8 cellular contexts compared by ENCODE assay signal in the genomic region with DNA sequence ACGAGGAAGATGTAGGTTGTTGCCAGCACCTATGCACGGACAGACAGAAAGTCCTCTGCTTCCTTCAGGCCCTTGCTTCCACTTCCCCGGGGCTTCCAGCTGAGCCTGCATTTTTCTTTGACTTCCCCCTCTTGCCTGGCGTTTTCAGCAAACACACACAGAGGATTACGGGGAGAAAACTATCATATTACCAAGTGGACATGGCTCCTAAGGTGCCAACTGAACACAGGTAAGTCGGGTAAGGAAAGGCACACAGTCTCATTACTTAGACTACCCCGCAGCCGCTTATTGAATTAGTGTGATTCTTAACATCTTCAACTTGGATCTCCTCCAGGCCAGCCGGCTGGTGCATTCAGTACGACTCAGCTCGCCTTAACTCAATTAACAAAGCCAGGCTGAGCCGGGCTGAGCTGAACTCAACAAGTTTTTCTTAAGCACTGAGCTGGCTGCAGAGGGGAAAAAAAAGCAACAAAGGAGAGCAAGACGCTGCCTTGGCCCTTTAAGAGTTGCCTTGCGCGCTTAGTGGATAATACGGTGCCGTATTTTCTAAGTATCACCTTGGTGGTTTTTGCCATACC. TPM values are rescaled to one million over a fixed set of nuclear protein-coding genes. Genes with fewer than 3 reads are reported as not detected.
A peak's percentile ranks its signal among the peaks of the same experiment; 100 is the strongest.
DNase-seq lines count a peak whose midpoint lies in the region; ATAC-seq, FAIRE-seq and TF ChIP-seq lines count a peak whose summit lies in the region.

No MANE protein-coding gene starts in this region.

- H3K4me1 ChIP-seq in ectodermal cell (ENCODE audit: control insufficient read depth, insufficient read depth, low read length) (peaks cover 21% of the 10 kb centered on the region), spleen (peaks cover 19 to 66% (median 40%) of the 10 kb centered on the region in 6 donors)

- H3K36me3 ChIP-seq in ectodermal cell (ENCODE audit: control insufficient read depth, insufficient read depth, low read length) (no peaks in the 10 kb centered on the region), spleen (no peaks in the 10 kb centered on the region)

- FAIRE-seq in D721Med (lab: Jason Lieb, UNC), result no peak

- H3K4me3 ChIP-seq in ectodermal cell (ENCODE audit: insufficient read depth, low read depth, low read length) (no peak overlapping the region), spleen (no peak overlapping the region)

- H3K27me3 ChIP-seq in ectodermal cell (ENCODE audit: control insufficient read depth, insufficient read depth, low read length, poor library complexity, severe bottlenecking), result no peaks in the 10 kb centered on the region
- no peaks in the 10 kb centered on the region for H3K27me3 ChIP-seq in spleen (replicated peaks in 1 of 7)

- H3K9me3 ChIP-seq in ectodermal cell (ENCODE audit: control insufficient read depth, low read length), result no peaks in the 10 kb centered on the region
- H3K9me3 ChIP-seq in spleen, result no peaks in the 10 kb centered on the region

- H3K36me3 Mint-ChIP-seq in nephron (ENCODE audit: low read depth), result no peaks in the 10 kb centered on the region
- no peaks in the 10 kb centered on the region for H3K36me3 Mint-ChIP-seq in Calu3 (ENCODE audit: insufficient read depth, unreplicated experiment)

- no peaks in the 10 kb centered on the region for H3K9me3 Mint-ChIP-seq in nephron
- H3K9me3 Mint-ChIP-seq in Calu3 (ENCODE audit: low read depth, unreplicated experiment), result no peaks in the 10 kb centered on the region

- H3K4me1 Mint-ChIP-seq in nephron (peaks cover 69% of the 10 kb centered on the region), Calu3 (ENCODE audit: low read depth, unreplicated experiment) (no peaks in the 10 kb centered on the region)

- TF ChIP-seq POLR2A in spleen (IDR thresholded peaks at IDR 0.05), result no peak

- 15 to 16% methylated on average over 17 of the region's 17 CpGs for WGBS in ectodermal cell, 2 experiments
- WGBS in spleen, 5 donors, result 52 to 71% (median 54%) methylated on average over 17 of the region's 17 CpGs

- CTCF ChIA-PET in Calu3 (lab: Charles Lee), result no interaction called here

- H3K27ac ChIP-seq in ectodermal cell (ENCODE audit: insufficient read depth, low read depth, low read length, poor library complexity, severe bottlenecking), result peak overlapping the region; percentile 70
- peak overlapping the region in 4 of 8 donors; percentile 37 to 59 (median 50) for H3K27ac ChIP-seq in spleen

- ATAC-seq in HG02623 (IDR thresholded peaks at IDR 0.05; ENCODE audit: unreplicated experiment), result no peak

- intact Hi-C loops in spleen (cut with DNase I; ENCODE audit: low total_unique reads), result no loop called here
- intact Hi-C loops in Calu3 (cut with micrococcal nuclease; ENCODE audit: unreplicated experiment), result no loop called here

- H3K27ac Mint-ChIP-seq in nephron (peak overlapping the region; percentile 87 to 96 (median 89)), Calu3 (ENCODE audit: unreplicated experiment) (no peak overlapping the region)

- peaks cover 3% of the 10 kb centered on the region for H3K27me3 Mint-ChIP-seq in nephron (ENCODE audit: low read depth)
- peaks cover 47% of the 10 kb centered on the region for H3K27me3 Mint-ChIP-seq in Calu3 (ENCODE audit: unreplicated experiment)

- H3K4me3 Mint-ChIP-seq in nephron, result peak overlapping the region in 2 of 3 experiments; percentile 3 to 55
- no peak overlapping the region for H3K4me3 Mint-ChIP-seq in Calu3 (ENCODE audit: low read depth, unreplicated experiment)

- no TSS peak for BruUV-seq in Calu3 (replicated peaks; lab: Mats Ljungman, UMichigan)

- TF ChIP-seq CTCF in D721Med (IDR thresholded peaks at IDR 0.05; ENCODE audit: insufficient read depth, missing control alignments) (no peak), nephron (IDR thresholded peaks at IDR 0.05; ENCODE audit: unreplicated experiment in 3 of 3) (no peak), GM10266 (IDR thresholded peaks at IDR 0.05; ENCODE audit: control insufficient read depth, insufficient read depth, low read depth, missing control alignments) (no peak), spleen (IDR thresholded peaks at IDR 0.05 in 8 of 11, conservative IDR thresholded peaks at IDR 0.05 in 3 of 11) (no peak), Calu3 (IDR thresholded peaks at IDR 0.05; ENCODE audit: unreplicated experiment) (no peak)

- DNase-seq in D721Med (ENCODE audit: insufficient read length, low spot score), result peak; percentile 38
- DNase-seq in NCI-H2196 treated with DMSO at 0.1 percent for 48 hours (lab: John Stamatoyannopoulos, UW; ENCODE audit: unreplicated experiment), result peak; percentile 50
- no peak for DNase-seq in GM10266 (ENCODE audit: extremely low spot score)
- DNase-seq in spleen, result no peak
- no peak for DNase-seq in Calu3

RNA-seq across cellular contexts. Expression of gene MAP1LC3B2, which starts 19.2 kb away (rescaled TPM):
- polyA plus RNA-seq in ectodermal cell (2013, experiment 1 of 4), result 4.1 TPM
- 5.0 TPM for polyA plus RNA-seq in ectodermal cell (2013, experiment 2 of 4)
- 2.9 TPM for polyA plus RNA-seq in ectodermal cell (2013, experiment 3 of 4)
- 5.8 TPM for polyA plus RNA-seq in ectodermal cell (2013, experiment 4 of 4)
- total RNA-seq in spleen (1 to 10 TPM; 1.4 to 3.0 (median 2.1) TPM), Calu3 (2022) (0.91 and 0.97 TPM in 2 replicates)
- polyA plus RNA-seq in spleen, result 1 to 10 TPM in 2 of 3 donors, under 1 TPM in 1; 0.86 to 1.4 (median 1.2) TPM

Comparison
In these comparisons a context has a peak if more than half of its experiments do, and no peak if none do; other contexts are left out.
1. DNase-seq: peak in D721Med (single experiment) and NCI-H2196 treated with DMSO at 0.1 percent for 48 hours (single experiment); none in GM10266 (single experiment), spleen (single experiment) and Calu3 (single experiment).